In genomic region chr11:61138940-61139339, GRCh38 we compare ENCODE assay signal across 16 cellular contexts. TPM values are rescaled to one million over a fixed set of nuclear protein-coding genes. Genes with fewer than 3 reads are reported as not detected.
DNase-seq lines count a peak whose midpoint lies in the region; ATAC-seq and TF ChIP-seq lines count a peak whose summit lies in the region.
"Had no signal": no experiment of that assay in that cellular context is flagged by ENCODE, and none has a peak within 500 bp of the region (broad histone marks: within the 10 kb centered on the region; RNA-seq: fewer than 3 reads in every experiment).

No MANE protein-coding gene starts in this region.

- ATAC-seq in GM23338 (peak; percentile 17; the same call in 2 of the 3 replicates), thoracic aorta (ENCODE audit: insufficient number of reproducible peaks, low FRiP score, low read depth) (no peak), HG03095 (IDR thresholded peaks at IDR 0.05; ENCODE audit: unreplicated experiment) (no peak)

- H3K27me3 Mint-ChIP-seq in GM23338 (ENCODE audit: insufficient read depth, low read depth, poor library complexity): peaks cover 7% of the 10 kb centered on the region
- H3K27me3 Mint-ChIP-seq: central memory CD8-positive, alpha-beta T cell; stimulated activated naive CD8-positive, alpha-beta T cell treated with anti-CD3 and anti-CD28 coated beads, Interleukin-15, Interleukin-2, amounts not matched to agents 100 ng/mL and 50 ng/mL, for 24 hours had no signal

- in situ Hi-C loops in astrocyte of the cerebellum (cut with HindIII; ENCODE audit: low sequenced_read_pairs): no loop called here

- peaks cover 18% of the 10 kb centered on the region for H3K79me2 ChIP-seq in GM23338 (replicated peaks; ENCODE audit: insufficient read depth)

- H3K27me3 ChIP-seq in GM23338 (ENCODE audit: insufficient read depth): no peaks in the 10 kb centered on the region
- H3K27me3 ChIP-seq in thoracic aorta (replicated peaks; ENCODE audit: insufficient read depth): no peaks in the 10 kb centered on the region
- H3K27me3 ChIP-seq: esophagus squamous epithelium had no signal

- TF ChIP-seq CTCF in GM23338 (conservative IDR thresholded peaks at IDR 0.05; ENCODE audit: low read depth in 2 of 2): no peak
- no peak for TF ChIP-seq CTCF in astrocyte of the cerebellum (IDR thresholded peaks at IDR 0.05; ENCODE audit: low read depth, low read length, missing control alignments)
- TF ChIP-seq CTCF in thoracic aorta (IDR thresholded peaks at IDR 0.05): no peak

- H3K27ac ChIP-seq in GM23338 (ENCODE audit: low read depth) (no peak overlapping the region), thoracic aorta (peak overlapping the region; percentile 12 to 13)
- H3K27ac ChIP-seq: esophagus squamous epithelium had no signal

- no peak overlapping the region for H3K4me2 ChIP-seq in GM23338
- H3K4me2 ChIP-seq: SK-N-SH had no signal

- no peaks in the 10 kb centered on the region for H3F3A ChIP-seq in GM23338 (replicated peaks; ENCODE audit: low read depth)

- no peaks in the 10 kb centered on the region for H3K9me2 ChIP-seq in GM23338 (ENCODE audit: insufficient read depth)
- H3K9me2 ChIP-seq: SK-N-SH had no signal

- H3K4me3 Mint-ChIP-seq in GM23338: no peak overlapping the region
- H3K4me3 Mint-ChIP-seq: central memory CD8-positive, alpha-beta T cell; stimulated activated naive CD8-positive, alpha-beta T cell treated with anti-CD3 and anti-CD28 coated beads, Interleukin-15, Interleukin-2, amounts not matched to agents 100 ng/mL and 50 ng/mL, for 24 hours had no signal

- H3K9me3 Mint-ChIP-seq in GM23338: no peaks in the 10 kb centered on the region
- H3K9me3 Mint-ChIP-seq: central memory CD8-positive, alpha-beta T cell; stimulated activated naive CD8-positive, alpha-beta T cell treated with anti-CD3 and anti-CD28 coated beads, Interleukin-15, Interleukin-2, amounts not matched to agents 100 ng/mL and 50 ng/mL, for 24 hours had no signal

- H2AFZ ChIP-seq in GM23338: no peak overlapping the region

- H3K9me3 ChIP-seq in thoracic aorta: no peaks in the 10 kb centered on the region
- H3K9me3 ChIP-seq: esophagus squamous epithelium, SK-N-SH had no signal

- DNase-seq in GM23338 (ENCODE audit: low spot score): no peak
- peak; percentile 64 for DNase-seq in astrocyte of the cerebellum (ENCODE audit: low read depth)
- peak; percentile 94 for DNase-seq in hepatic stellate cell (ENCODE audit: low spot score)
- DNase-seq in thoracic aorta (ENCODE audit: low spot score): no peak
- no peak for DNase-seq in dermis blood vessel endothelial cell
- DNase-seq in germinal center (ENCODE audit: low spot score): no peak
- DNase-seq: activated CD4-positive, alpha-beta T cell treated with anti-CD3 and anti-CD28 coated beads for 1 hour; activated T-cell treated with anti-CD3 and anti-CD28 coated beads, Interleukin-2, amount 50 U/mL, for 48 hours; esophagus squamous epithelium; left cardiac atrium; nucleus accumbens; SK-N-SH; stimulated activated CD4-positive, alpha-beta T cell treated with anti-CD3 and anti-CD28 coated beads, Interleukin-2, amount 100 ng/mL, for 24 hours had no signal

- peaks cover 12% of the 10 kb centered on the region for H3K36me3 Mint-ChIP-seq in GM23338 (ENCODE audit: low read depth)

- no peak overlapping the region for H3K4me3 ChIP-seq in GM23338
- H3K4me3 ChIP-seq in astrocyte of the cerebellum (ENCODE audit: low read depth, low read length): no peak overlapping the region
- no peak overlapping the region for H3K4me3 ChIP-seq in thoracic aorta
- H3K4me3 ChIP-seq: esophagus squamous epithelium had no signal

- no peaks in the 10 kb centered on the region for H3K36me3 ChIP-seq in GM23338 (ENCODE audit: insufficient read depth)
- no peaks in the 10 kb centered on the region for H3K36me3 ChIP-seq in thoracic aorta

- H3K4me1 ChIP-seq in GM23338 (ENCODE audit: insufficient read depth) (peaks cover 8% of the 10 kb centered on the region), thoracic aorta (ENCODE audit: control insufficient read depth in 1 of 2, low read depth in 2 of 2) (peaks cover 13 to 33% of the 10 kb centered on the region in 2 donors)

- peaks cover 8% of the 10 kb centered on the region; the same call in 1 of the 2 replicates for H4K20me1 ChIP-seq in GM23338 (replicated peaks; ENCODE audit: insufficient read depth)

- peak overlapping the region; percentile 24; the same call in 1 of the 2 replicates for H3K27ac Mint-ChIP-seq in GM23338
- H3K27ac Mint-ChIP-seq: stimulated activated naive CD8-positive, alpha-beta T cell treated with anti-CD3 and anti-CD28 coated beads, Interleukin-15, Interleukin-2, amounts not matched to agents 100 ng/mL and 50 ng/mL, for 24 hours had no signal

- H3K4me1 Mint-ChIP-seq in GM23338: peaks cover 27% of the 10 kb centered on the region

TF ChIP-seq in GM23338, 12 proteins besides CTCF, POLR2A, EP300 and RAD21 (continues in another document):
- no peak for TF ChIP-seq POLR2AphosphoS5 (IDR thresholded peaks at IDR 0.05; ENCODE audit: low read depth)
- TF ChIP-seq EZH2phosphoT487 (IDR thresholded peaks at IDR 0.05; ENCODE audit: unreplicated experiment): no peak
- TF ChIP-seq REST (IDR thresholded peaks at IDR 0.05; ENCODE audit: unreplicated experiment): no peak
- no peak for TF ChIP-seq JUNB (IDR thresholded peaks at IDR 0.05; ENCODE audit: unreplicated experiment)
- no peak for TF ChIP-seq ETS1 (IDR thresholded peaks at IDR 0.05)

RNA-seq across cellular contexts. Expression of gene VPS37C, which starts 22.3 kb away (rescaled TPM):
- 14.4 and 19.4 TPM in 2 replicates for total RNA-seq in GM23338 (2014; rRNA removed; shearing (Covaris generic))
- 8.7 and 8.8 TPM in 2 replicates for polyA plus RNA-seq in GM23338 (2016; fragmentation: Nextera tagmentation; extraction: Ambion mirVana)
- total RNA-seq in thoracic aorta (10 to 100 TPM; 23.0 to 32.7 TPM), dermis blood vessel endothelial cell (9.7 and 14.1 TPM in 2 replicates)

RNA-seq across cellular contexts. Expression of gene CD5, which starts 36.7 kb away (rescaled TPM):
- total RNA-seq in GM23338 (2014; rRNA removed; shearing (Covaris generic)): not detected in 2 replicates
- not detected in 2 replicates for polyA plus RNA-seq in GM23338 (2016; fragmentation: Nextera tagmentation; extraction: Ambion mirVana)
- total RNA-seq in thoracic aorta: 1 to 10 TPM in 1 of 2 donors, not detected in 1; 1.6 TPM
- not detected in 2 replicates for total RNA-seq in dermis blood vessel endothelial cell
- polyA plus RNA-seq: SK-N-SH had no signal

Comparison
In these comparisons a context has a peak if more than half of its experiments do, and no peak if none do; other contexts are left out.
1. DNase-seq: peak in astrocyte of the cerebellum (single experiment) and hepatic stellate cell (single experiment); none in GM23338 (single experiment), thoracic aorta (single experiment), dermis blood vessel endothelial cell (single experiment) and germinal center (single experiment).